In the genomic region with DNA sequence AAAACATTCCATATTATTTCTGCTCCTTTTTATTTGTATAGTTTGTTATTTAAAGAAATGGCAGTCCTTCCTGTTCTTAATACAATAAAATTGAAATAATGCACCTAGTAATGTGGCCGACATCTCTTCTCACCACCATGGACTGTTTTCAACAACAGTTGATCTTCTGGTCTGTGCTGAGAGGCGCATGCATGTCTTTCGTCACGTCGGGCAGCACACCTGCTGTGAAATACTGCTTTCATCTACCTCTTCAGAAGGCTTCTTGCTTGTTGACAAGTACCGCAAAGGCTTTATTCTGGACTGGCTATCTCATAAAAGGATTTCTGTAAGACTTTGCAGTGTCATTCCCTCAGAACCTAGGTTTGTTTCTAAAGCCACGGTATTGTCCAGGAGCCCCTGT, we compare ENCODE assay signal across 21 cellular contexts. TPM values are rescaled to one million over a fixed set of nuclear protein-coding genes. Genes with fewer than 3 reads are reported as not detected.
"Had no signal": no experiment of that assay in that cellular context is flagged by ENCODE, and none has a peak within 500 bp of the region (broad histone marks: within the 10 kb centered on the region; RNA-seq: fewer than 3 reads in every experiment).

No MANE protein-coding gene starts in this region.

- H3K27me3 Mint-ChIP-seq: activated B cell treated with CpG ODN at 0.5 μM for 24 hours; activated CD8-positive, alpha-beta T cell treated with anti-CD3 and anti-CD28 coated beads for 36 hours; naive B cell; stimulated activated naive CD8-positive, alpha-beta T cell treated with anti-CD3 and anti-CD28 coated beads, Interleukin-15, Interleukin-2, amounts not matched to agents 100 ng/mL and 50 ng/mL, for 24 hours had no signal

- H3K27ac Mint-ChIP-seq: activated B cell treated with CpG ODN at 0.5 μM for 24 hours; activated CD8-positive, alpha-beta T cell treated with anti-CD3 and anti-CD28 coated beads for 36 hours; activated T-cell treated with anti-CD3 and anti-CD28 coated beads, Interleukin-2, amount 50 U/mL, for 24 hours; stimulated activated naive CD8-positive, alpha-beta T cell treated with anti-CD3 and anti-CD28 coated beads, Interleukin-15, Interleukin-2, amounts not matched to agents 100 ng/mL and 50 ng/mL, for 24 hours; T-helper 2 cell treated with Interferon-gamma antibody and Interleukin-4, amounts not matched to agents 5 μg/mL and 100 μg/mL, for 36 hours had no signal

- ATAC-seq: activated CD8-positive, alpha-beta T cell treated with anti-CD3 and anti-CD28 coated beads for 36 hours; mucosa of descending colon; right cardiac atrium had no signal

- H3K9me3 ChIP-seq: adrenal gland, esophagus squamous epithelium, mucosa of descending colon, psoas muscle, transverse colon, vagina had no signal

- H3K27me3 ChIP-seq: adrenal gland, transverse colon, vagina had no signal

- H3K4me1 ChIP-seq: adrenal gland, esophagus squamous epithelium, psoas muscle, transverse colon, vagina had no signal

- H3K27ac ChIP-seq: adrenal gland, esophagus squamous epithelium, psoas muscle, transverse colon, vagina had no signal

- H3K4me3 Mint-ChIP-seq: activated B cell treated with CpG ODN at 0.5 μM for 24 hours; activated CD8-positive, alpha-beta T cell treated with anti-CD3 and anti-CD28 coated beads for 36 hours; activated T-cell treated with anti-CD3 and anti-CD28 coated beads, Interleukin-2, amount 50 U/mL, for 24 hours; naive B cell; stimulated activated naive CD8-positive, alpha-beta T cell treated with anti-CD3 and anti-CD28 coated beads, Interleukin-15, Interleukin-2, amounts not matched to agents 100 ng/mL and 50 ng/mL, for 24 hours; T-helper 2 cell treated with Interferon-gamma antibody and Interleukin-4, amounts not matched to agents 5 μg/mL and 100 μg/mL, for 36 hours had no signal

- H3K9me3 Mint-ChIP-seq: activated B cell treated with CpG ODN at 0.5 μM for 24 hours; activated CD8-positive, alpha-beta T cell treated with anti-CD3 and anti-CD28 coated beads for 36 hours; activated T-cell treated with anti-CD3 and anti-CD28 coated beads, Interleukin-2, amount 50 U/mL, for 24 hours; naive B cell; stimulated activated naive CD8-positive, alpha-beta T cell treated with anti-CD3 and anti-CD28 coated beads, Interleukin-15, Interleukin-2, amounts not matched to agents 100 ng/mL and 50 ng/mL, for 24 hours; T-helper 2 cell treated with Interferon-gamma antibody and Interleukin-4, amounts not matched to agents 5 μg/mL and 100 μg/mL, for 36 hours had no signal

- H3K36me3 ChIP-seq: adrenal gland, esophagus squamous epithelium, transverse colon, vagina had no signal

- H3K36me3 Mint-ChIP-seq: naive B cell had no signal

- DNase-seq: activated B cell treated with CpG ODN at 0.5 μM for 24 hours; activated CD4-positive, alpha-beta T cell treated with anti-CD3 and anti-CD28 coated beads for 4 hours; activated CD8-positive, alpha-beta T cell treated with anti-CD3 and anti-CD28 coated beads for 36 hours; activated effector memory CD4-positive, alpha-beta T cell treated with Interleukin-2 at 50 U/mL for 16 hours; activated naive CD4-positive, alpha-beta T cell treated with anti-CD3 and anti-CD28 coated beads, Interleukin-2, amount 50 U/mL, for 16 hours; activated T-cell treated with anti-CD3 and anti-CD28 coated beads, Interleukin-2, amount 50 U/mL, for 24 hours; dermis blood vessel endothelial cell; effector memory CD4-positive, alpha-beta T cell; esophagus squamous epithelium; mesenchymal stem cell; mucosa of descending colon; naive B cell; psoas muscle; right cardiac atrium; transverse colon had no signal

- H3K4me3 ChIP-seq: adrenal gland, esophagus squamous epithelium, mucosa of descending colon, psoas muscle, transverse colon, vagina had no signal

RNA-seq across cellular contexts. Expression of a gene that starts 13.9 kb away (rescaled TPM):
- total RNA-seq: bronchial epithelial cell, osteocyte, vagina had no signal
